Comparison of ENCODE assay signal across 11 cellular contexts in genomic region chr3:59978979-59979378, GRCh38.
DNase-seq lines count a peak whose midpoint lies in the region; ATAC-seq and TF ChIP-seq lines count a peak whose summit lies in the region.
"Had no signal": no experiment of that assay in that cellular context is flagged by ENCODE, and none has a peak within 500 bp of the region (broad histone marks: within the 10 kb centered on the region; RNA-seq: fewer than 3 reads in every experiment).

No MANE protein-coding gene starts in this region.

- H3K27me3 Mint-ChIP-seq in immature natural killer cell (ENCODE audit: low read depth in 3 of 3): peaks cover 0 to 2% (median 0%) of the 10 kb centered on the region in 3 donors

- no peak for TF ChIP-seq CTCF in right lobe of liver (IDR thresholded peaks at IDR 0.05)

- ATAC-seq in GM18511 (IDR thresholded peaks at IDR 0.05; ENCODE audit: unreplicated experiment): peak; percentile 91
- ATAC-seq in GM21423 (IDR thresholded peaks at IDR 0.05; ENCODE audit: unreplicated experiment): peak; percentile 70
- peak; percentile 73 for ATAC-seq in HG03342 (IDR thresholded peaks at IDR 0.05; ENCODE audit: unreplicated experiment)
- ATAC-seq in Right ventricle myocardium superior (ENCODE audit: poor library complexity): no peak
- ATAC-seq in right lobe of liver: no peak
- ATAC-seq: upper lobe of right lung had no signal

- TF ChIP-seq POLR2A in right lobe of liver (IDR thresholded peaks at IDR 0.05): no peak

- H3K9me3 ChIP-seq in right lobe of liver: no peaks in the 10 kb centered on the region

- H3K36me3 Mint-ChIP-seq in immature natural killer cell: peaks cover 0 to 18% (median 3%) of the 10 kb centered on the region in 3 donors

- H3K27me3 ChIP-seq in right lobe of liver: no peaks in the 10 kb centered on the region
- H3K27me3 ChIP-seq: upper lobe of right lung had no signal

- H3K27ac Mint-ChIP-seq in immature natural killer cell: peak overlapping the region; percentile 31 to 92 (median 72)

- H3K36me3 ChIP-seq in right lobe of liver: no peaks in the 10 kb centered on the region
- H3K36me3 ChIP-seq: upper lobe of right lung had no signal

- intact Hi-C loops in Right ventricle myocardium superior (cut with DNase I) (no loop called here), right lobe of liver (cut with DNase I) (no loop called here)

- H3K4me3 ChIP-seq in right lobe of liver: no peak overlapping the region
- H3K4me3 ChIP-seq: upper lobe of right lung had no signal

- peak in 1 of 3 donors; percentile 16 for DNase-seq in immature natural killer cell
- no peak for DNase-seq in Right ventricle myocardium superior
- DNase-seq in HPDE6-E6E7 (ENCODE audit: extremely low spot score): no peak
- DNase-seq in right lobe of liver: no peak
- no peak for DNase-seq in NCI-H1105 treated with DMSO at 0.1 percent for 48 hours (lab: John Stamatoyannopoulos, UW)
- DNase-seq: NCI-H1694 treated with DMSO at 0.1 percent for 48 hours, occipital lobe, upper lobe of right lung had no signal

- H3K4me1 Mint-ChIP-seq in immature natural killer cell: peaks cover 45 to 55% of the 10 kb centered on the region in 2 donors

- H3K4me3 Mint-ChIP-seq in immature natural killer cell: peak overlapping the region in 1 of 5 donors; percentile 60

- peaks cover 0 to 2% (median 0%) of the 10 kb centered on the region in 6 donors for H3K9me3 Mint-ChIP-seq in immature natural killer cell

- H3K27ac ChIP-seq in right lobe of liver: no peak overlapping the region
- H3K27ac ChIP-seq: upper lobe of right lung had no signal

- H3K4me1 ChIP-seq in right lobe of liver: no peaks in the 10 kb centered on the region
- H3K4me1 ChIP-seq: upper lobe of right lung had no signal

Comparison
In these comparisons a context has a peak if more than half of its experiments do, and no peak if none do; other contexts are left out.
1. ATAC-seq: peak in GM18511 (single experiment), GM21423 (single experiment) and HG03342 (single experiment); none in Right ventricle myocardium superior (single experiment) and right lobe of liver (0 of 4).